Comparison of ENCODE assay signal across 1 cellular context in genomic region chr12:121802843-121803698, GRCh38.
TF ChIP-seq lines count a peak whose summit lies in the region.

No MANE protein-coding gene starts in this region.

TF ChIP-seq in K562, 482 proteins besides CTCF, POLR2A, EP300 and RAD21 (continued from another document and continues in another):
- TF ChIP-seq E4F1 (CRISPR knock-in tag; IDR thresholded peaks at IDR 0.05; ENCODE audit: borderline replicate concordance) (no peak), SMARCC2 (IDR thresholded peaks at IDR 0.05; ENCODE audit: low read depth) (no peak), EZH2 (IDR thresholded peaks at IDR 0.05; ENCODE audit: borderline replicate concordance, low read depth, low read length) (no peak), STAT5B (CRISPR knock-in tag; IDR thresholded peaks at IDR 0.05) (no peak), XRCC3 (IDR thresholded peaks at IDR 0.05) (no peak), MBD2 (IDR thresholded peaks at IDR 0.05; ENCODE audit: borderline replicate concordance, low read depth) (peak; percentile 82), PATZ1 (CRISPR knock-in tag; IDR thresholded peaks at IDR 0.05; ENCODE audit: borderline replicate concordance) (no peak), SLC30A9 (CRISPR knock-in tag; IDR thresholded peaks at IDR 0.05) (no peak), AFF1 (IDR thresholded peaks at IDR 0.05; ENCODE audit: low read depth in 1 of 2, partially characterized antibody in 2 of 2) (peak; percentile 70 to 85), ZBTB11 (CRISPR knock-in tag; IDR thresholded peaks at IDR 0.05) (peak in 1 of 3 experiments; percentile 49; a peak in 2 of 6 replicates), MXD1 (CRISPR knock-in tag; IDR thresholded peaks at IDR 0.05; ENCODE audit: borderline replicate concordance, poor library complexity, severe bottlenecking) (no peak), ZNF174 (CRISPR knock-in tag; IDR thresholded peaks at IDR 0.05) (no peak), SRF (CRISPR knock-in tag; IDR thresholded peaks at IDR 0.05) (0 out of 4 replicates have a peak, but pooled peaks of 1 of the 2 experiments have one; percentile 27), CEBPZ (IDR thresholded peaks at IDR 0.05; ENCODE audit: borderline replicate concordance, low read depth, low read length) (no peak), NR1H2 (CRISPR knock-in tag; IDR thresholded peaks at IDR 0.05) (peak; percentile 75; the same call in 1 of the 2 replicates), POLR2B (IDR thresholded peaks at IDR 0.05; ENCODE audit: low read depth, partially characterized antibody) (peak; percentile 98), CBFB (CRISPR knock-in tag; IDR thresholded peaks at IDR 0.05) (peak; percentile 73; the same call in 1 of the 2 replicates), E2F5 (CRISPR knock-in tag; IDR thresholded peaks at IDR 0.05) (no peak), HDAC8 (tag; IDR thresholded peaks at IDR 0.05) (no peak), ZNF324 (CRISPR knock-in tag; IDR thresholded peaks at IDR 0.05) (no peak), ZZZ3 (IDR thresholded peaks at IDR 0.05) (no peak), ZBTB12 (CRISPR knock-in tag; IDR thresholded peaks at IDR 0.05) (0 out of 2 replicates have a peak, but pooled peaks have one; percentile 4), POLR2H (tag; IDR thresholded peaks at IDR 0.05; ENCODE audit: low read depth) (peak; percentile 98), CBX2 (IDR thresholded peaks at IDR 0.05; ENCODE audit: insufficient read depth, low read length, poor library complexity, severe bottlenecking) (no peak), GTF2A2 (tag; IDR thresholded peaks at IDR 0.05) (0 out of 2 replicates have a peak, but pooled peaks have one; percentile 71), TEAD2 (tag; IDR thresholded peaks at IDR 0.05) (no peak), ATF4 (CRISPR knock-in tag; IDR thresholded peaks at IDR 0.05) (no peak), FOXK1 (CRISPR knock-in tag; IDR thresholded peaks at IDR 0.05; ENCODE audit: borderline replicate concordance) (no peak), CSDE1 (IDR thresholded peaks at IDR 0.05) (no peak), TRIM28 (IDR thresholded peaks at IDR 0.05) (peak; percentile 11; the same call in 1 of the 2 replicates), ZNF584 (CRISPR knock-in tag; IDR thresholded peaks at IDR 0.05; ENCODE audit: low read depth) (no peak), NFRKB (IDR thresholded peaks at IDR 0.05; ENCODE audit: low read depth) (peak; percentile 100), TRIM24 (IDR thresholded peaks at IDR 0.05) (no peak), MEF2D (tag; conservative IDR thresholded peaks at IDR 0.05; ENCODE audit: low read depth) (0 out of 2 replicates have a peak, but pooled peaks have one; percentile 11), CBX3 (IDR thresholded peaks at IDR 0.05; ENCODE audit: borderline replicate concordance in 1 of 2, low read length in 2 of 2) (peak in 1 of 2 experiments; percentile 47; a peak in 1 of 3 replicates), NR2F6 (CRISPR knock-in tag; IDR thresholded peaks at IDR 0.05) (no peak), ZNF146 (CRISPR knock-in tag; IDR thresholded peaks at IDR 0.05; ENCODE audit: unreplicated experiment) (no peak), TAF9B (IDR thresholded peaks at IDR 0.05; ENCODE audit: partially characterized antibody) (peak; percentile 88), ZNF655 (CRISPR knock-in tag; IDR thresholded peaks at IDR 0.05) (no peak), FOS (IDR thresholded peaks at IDR 0.05; ENCODE audit: extremely low read depth, insufficient read length) (peak; percentile 60), HCFC1 (IDR thresholded peaks at IDR 0.05; ENCODE audit: low read depth, low read length) (no peak), GABPB1 (CRISPR knock-in tag; IDR thresholded peaks at IDR 0.05) (no peak; the same call in none of the 2 replicates)
